Comparison of ENCODE assay signal across 1 cellular context in the genomic region with DNA sequence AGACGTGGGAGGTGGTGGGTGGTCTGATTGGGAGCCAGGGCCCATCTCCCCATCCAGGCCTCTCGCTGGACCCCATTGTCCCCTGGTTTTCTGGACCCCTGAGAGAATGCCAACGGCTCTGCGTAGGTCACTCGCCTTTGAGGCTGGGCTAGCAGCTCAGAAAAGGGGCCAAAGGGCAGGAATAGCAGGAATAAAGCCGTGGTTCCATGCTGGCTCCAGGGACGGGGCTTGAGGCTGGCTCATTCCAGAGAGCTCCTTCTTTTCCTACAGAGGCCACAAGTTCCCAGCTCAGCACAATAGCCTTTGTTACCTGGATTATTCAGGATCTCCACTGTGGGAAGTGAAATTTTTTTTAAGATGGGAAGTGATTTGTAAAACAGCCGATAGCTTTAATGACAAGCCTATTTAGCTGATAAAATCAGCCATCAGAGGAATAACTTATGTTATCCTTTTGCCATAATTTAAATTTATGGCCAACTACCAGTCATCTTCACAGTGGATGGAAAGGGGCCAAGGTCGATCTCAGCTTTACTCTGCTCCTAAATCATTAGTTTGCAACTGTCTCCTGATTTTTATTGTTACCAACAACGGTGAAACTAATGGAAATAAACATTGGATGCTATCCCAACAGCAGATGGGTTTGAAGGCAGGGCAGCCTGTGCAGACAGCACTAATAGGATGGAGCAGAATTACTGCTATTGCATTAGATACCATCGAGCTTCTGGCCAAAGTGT.
A peak's percentile ranks its signal among the peaks of the same experiment; 100 is the strongest.
TF ChIP-seq lines count a peak whose summit lies in the region.

No MANE protein-coding gene starts in this region.

TF ChIP-seq in HEK293, 187 proteins besides CTCF, POLR2A, EP300 and RAD21 (continued from another document):
- TF ChIP-seq, protein P1, sequence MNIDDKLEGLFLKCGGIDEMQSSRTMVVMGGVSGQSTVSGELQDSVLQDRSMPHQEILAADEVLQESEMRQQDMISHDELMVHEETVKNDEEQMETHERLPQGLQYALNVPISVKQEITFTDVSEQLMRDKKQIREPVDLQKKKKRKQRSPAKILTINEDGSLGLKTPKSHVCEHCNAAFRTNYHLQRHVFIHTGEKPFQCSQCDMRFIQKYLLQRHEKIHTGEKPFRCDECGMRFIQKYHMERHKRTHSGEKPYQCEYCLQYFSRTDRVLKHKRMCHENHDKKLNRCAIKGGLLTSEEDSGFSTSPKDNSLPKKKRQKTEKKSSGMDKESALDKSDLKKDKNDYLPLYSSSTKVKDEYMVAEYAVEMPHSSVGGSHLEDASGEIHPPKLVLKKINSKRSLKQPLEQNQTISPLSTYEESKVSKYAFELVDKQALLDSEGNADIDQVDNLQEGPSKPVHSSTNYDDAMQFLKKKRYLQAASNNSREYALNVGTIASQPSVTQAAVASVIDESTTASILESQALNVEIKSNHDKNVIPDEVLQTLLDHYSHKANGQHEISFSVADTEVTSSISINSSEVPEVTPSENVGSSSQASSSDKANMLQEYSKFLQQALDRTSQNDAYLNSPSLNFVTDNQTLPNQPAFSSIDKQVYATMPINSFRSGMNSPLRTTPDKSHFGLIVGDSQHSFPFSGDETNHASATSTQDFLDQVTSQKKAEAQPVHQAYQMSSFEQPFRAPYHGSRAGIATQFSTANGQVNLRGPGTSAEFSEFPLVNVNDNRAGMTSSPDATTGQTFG (tag by site-specific recombination; IDR thresholded peaks at IDR 0.05; ENCODE audit: borderline replicate concordance) = no peak
- TF ChIP-seq, protein P2, sequence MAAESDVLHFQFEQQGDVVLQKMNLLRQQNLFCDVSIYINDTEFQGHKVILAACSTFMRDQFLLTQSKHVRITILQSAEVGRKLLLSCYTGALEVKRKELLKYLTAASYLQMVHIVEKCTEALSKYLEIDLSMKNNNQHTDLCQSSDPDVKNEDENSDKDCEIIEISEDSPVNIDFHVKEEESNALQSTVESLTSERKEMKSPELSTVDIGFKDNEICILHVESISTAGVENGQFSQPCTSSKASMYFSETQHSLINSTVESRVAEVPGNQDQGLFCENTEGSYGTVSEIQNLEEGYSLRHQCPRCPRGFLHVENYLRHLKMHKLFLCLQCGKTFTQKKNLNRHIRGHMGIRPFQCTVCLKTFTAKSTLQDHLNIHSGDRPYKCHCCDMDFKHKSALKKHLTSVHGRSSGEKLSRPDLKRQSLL (tag by site-specific recombination; IDR thresholded peaks at IDR 0.05) = no peak; the same call in 1 of the 2 replicates
- TF ChIP-seq ZFHX2 (tag by site-specific recombination; conservative IDR thresholded peaks at IDR 0.05) (0 out of 2 replicates have a peak, but pooled peaks have one; percentile 20), SCRT2 (tag by site-specific recombination; IDR thresholded peaks at IDR 0.05) (no peak), ZFP69B (tag by site-specific recombination; IDR thresholded peaks at IDR 0.05) (no peak)
